Comparison of ENCODE assay signal across 19 cellular contexts in the genomic region with DNA sequence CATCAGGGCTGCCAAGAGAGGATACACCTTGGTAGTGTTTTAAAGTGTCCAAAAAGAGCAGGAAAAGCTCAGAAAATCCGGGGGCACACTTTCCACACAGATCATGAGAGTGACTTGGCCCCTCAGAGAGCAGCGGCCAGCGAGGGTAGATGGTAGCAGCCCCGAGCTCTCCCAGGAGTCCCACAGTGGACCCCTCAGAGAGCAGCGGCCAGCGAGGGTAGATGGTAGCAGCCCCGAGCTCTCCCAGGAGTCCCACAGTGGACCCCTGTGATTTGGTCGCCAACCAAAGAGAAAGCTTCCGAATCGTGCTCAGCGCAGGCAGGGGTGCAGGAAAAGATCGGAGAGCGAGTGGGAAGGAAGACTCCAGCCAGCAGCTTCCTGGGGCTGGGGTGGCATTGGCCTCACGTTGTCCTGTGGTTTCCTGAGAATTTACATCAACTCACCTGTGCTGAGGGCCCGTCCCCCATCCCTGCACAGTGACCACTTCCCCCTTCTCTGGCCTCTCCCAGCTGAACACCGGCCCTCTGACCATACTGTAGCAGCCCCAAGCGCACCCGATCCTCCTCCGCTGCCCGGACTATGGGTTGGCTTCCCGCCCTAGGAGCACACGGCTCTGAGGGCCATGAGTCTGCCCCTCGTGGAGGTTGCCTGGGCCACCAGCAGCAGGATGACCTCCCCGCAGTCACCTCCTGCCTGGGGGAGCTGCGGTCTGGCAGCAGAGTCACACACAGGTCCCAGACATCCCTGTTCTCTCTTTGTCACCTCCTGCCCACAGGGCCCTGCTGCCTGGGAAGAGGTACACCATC. TPM values are rescaled to one million over a fixed set of nuclear protein-coding genes. Genes with fewer than 3 reads are reported as not detected.
DNase-seq lines count a peak whose midpoint lies in the region; ATAC-seq, FAIRE-seq and TF ChIP-seq lines count a peak whose summit lies in the region.
"Had no signal": no experiment of that assay in that cellular context is flagged by ENCODE, and none has a peak within 500 bp of the region (broad histone marks: within the 10 kb centered on the region; RNA-seq: fewer than 3 reads in every experiment).

No MANE protein-coding gene starts in this region.

- no peak overlapping the region for H2AFZ ChIP-seq in SK-N-SH (ENCODE audit: low read depth)

- no peak for TF ChIP-seq CTCF in SK-N-SH (IDR thresholded peaks at IDR 0.05)
- no peak for TF ChIP-seq CTCF in kidney (IDR thresholded peaks at IDR 0.05; ENCODE audit: borderline replicate concordance, extremely low read depth, insufficient read depth)
- no peak for TF ChIP-seq CTCF in sigmoid colon (IDR thresholded peaks at IDR 0.05)

- CTCF ChIA-PET in SK-N-SH (lab: Yijun Ruan, JAX): interaction anchor here (0.6 to 2.8 kb wide), 3 partner anchors 10 to 217 kb away, joined by 3 to 11 read pairs (median 9); no protein-coding TSS in a partner anchor

- H3K9ac ChIP-seq in SK-N-SH: no peak overlapping the region
- H3K9ac ChIP-seq in kidney (ENCODE audit: low read length in 2 of 2): no peak overlapping the region

- no peak overlapping the region for H3K4me2 ChIP-seq in SK-N-SH

- H3K4me3 ChIP-seq in SK-N-SH (ENCODE audit: low read depth in 2 of 2, low read length in 1 of 2) (no peak overlapping the region), kidney (ENCODE audit: low read length in 2 of 2) (no peak overlapping the region), sigmoid colon (no peak overlapping the region)
- H3K4me3 ChIP-seq: Peyer's patch had no signal

- TF ChIP-seq EP300 in SK-N-SH (IDR thresholded peaks at IDR 0.05; ENCODE audit: borderline replicate concordance in 1 of 2, low read depth in 1 of 2, low read length in 1 of 2) (no peak), sigmoid colon (IDR thresholded peaks at IDR 0.05) (no peak)

- intact Hi-C loops in kidney (cut with DNase I) (loop anchor here (10.0 kb wide), 1 partner anchor 214 kb away; no protein-coding TSS in a partner anchor), sigmoid colon (cut with DNase I) (no loop called here)

- FAIRE-seq in kidney (lab: Jason Lieb, UNC): no peak
- FAIRE-seq: G401.6 had no signal

- no peak for TF ChIP-seq RAD21 in SK-N-SH (IDR thresholded peaks at IDR 0.05; ENCODE audit: low read length)

- no peak overlapping the region for H3K27ac ChIP-seq in SK-N-SH (ENCODE audit: low read depth in 2 of 2, low read length in 1 of 2)
- no peak overlapping the region for H3K27ac ChIP-seq in kidney (ENCODE audit: low read depth in 2 of 2, low read length in 2 of 2)
- no peak overlapping the region for H3K27ac ChIP-seq in sigmoid colon
- H3K27ac ChIP-seq: 22Rv1, Peyer's patch had no signal

- H3K36me3 ChIP-seq in SK-N-SH (replicated peaks in 1 of 2; ENCODE audit: control insufficient read depth in 1 of 2, insufficient read depth in 2 of 2, low read length in 1 of 2): no peaks in the 10 kb centered on the region
- H3K36me3 ChIP-seq in kidney (ENCODE audit: control insufficient read depth in 1 of 2, insufficient read depth in 2 of 2, low read length in 2 of 2): no peaks in the 10 kb centered on the region
- no peaks in the 10 kb centered on the region for H3K36me3 ChIP-seq in sigmoid colon

- H4K20me1 ChIP-seq in SK-N-SH (ENCODE audit: insufficient read depth): no peaks in the 10 kb centered on the region

- H3K9me2 ChIP-seq in SK-N-SH: no peaks in the 10 kb centered on the region

- no peaks in the 10 kb centered on the region for H3K27me3 ChIP-seq in SK-N-SH (ENCODE audit: insufficient read depth)
- H3K27me3 ChIP-seq in sigmoid colon: peaks cover 4 to 54% (median 32%) of the 10 kb centered on the region in 3 donors
- H3K27me3 ChIP-seq: Peyer's patch had no signal

- TF ChIP-seq POLR2A in sigmoid colon (IDR thresholded peaks at IDR 0.05): no peak

- H3K4me1 ChIP-seq in SK-N-SH (ENCODE audit: control insufficient read depth in 1 of 2, insufficient read depth in 2 of 2, low read depth in 1 of 2, low read length in 1 of 2) (no peaks in the 10 kb centered on the region; a peak in 1 of 4 replicates), kidney (ENCODE audit: control insufficient read depth in 1 of 2, insufficient read depth in 1 of 2, low read depth in 1 of 2, low read length in 2 of 2) (peaks cover 0 to 2% of the 10 kb centered on the region in 2 donors), sigmoid colon (peaks cover 0 to 9% (median 1%) of the 10 kb centered on the region in 4 donors)
- H3K4me1 ChIP-seq: Caco-2 had no signal

- no peaks in the 10 kb centered on the region for H3F3A ChIP-seq in SK-N-SH (replicated peaks; ENCODE audit: insufficient read depth)

- ATAC-seq in SK-N-SH treated with all-trans-retinoic acid at 6 μM for 48 hours: no peak
- ATAC-seq in GM19452 (IDR thresholded peaks at IDR 0.05; ENCODE audit: unreplicated experiment): no peak
- ATAC-seq in GM21381 (IDR thresholded peaks at IDR 0.05; ENCODE audit: unreplicated experiment): no peak
- ATAC-seq in HG03175 (IDR thresholded peaks at IDR 0.05; ENCODE audit: unreplicated experiment): no peak
- ATAC-seq: HCT116 had no signal

- WGBS in SK-N-SH (ENCODE audit: low lambda C conversion rate): 67% methylated on average over 21 of the region's 25 CpGs
- WGBS in sigmoid colon, 2 donors: 80 to 85% methylated on average over 25 of the region's 25 CpGs

- H3K79me2 ChIP-seq in SK-N-SH (ENCODE audit: insufficient read depth): no peaks in the 10 kb centered on the region

- DNase-seq in SK-N-SH (peak; percentile 36), GM03348 (ENCODE audit: low spot score) (peak; percentile 5), kidney (peak; percentile 57), sigmoid colon (peak; percentile 62)
- DNase-seq: Caco-2; KBM-7; NCI-H1105; NCI-H2081 treated with DMSO at 0.1 percent for 48 hours; NCI-H510A; NCI-H748 treated with DMSO at 0.1 percent for 48 hours; NK-92 treated with Interleukin-12 subunit alpha and Interleukin-12 subunit beta, amount 100 ng/mL, for 24 hours had no signal

- H3K9me3 ChIP-seq in SK-N-SH (no peaks in the 10 kb centered on the region), kidney (ENCODE audit: control insufficient read depth in 1 of 2, low read length in 2 of 2) (no peaks in the 10 kb centered on the region), sigmoid colon (no peaks in the 10 kb centered on the region)
- H3K9me3 ChIP-seq: Caco-2, Peyer's patch had no signal

- POLR2A ChIA-PET in SK-N-SH (lab: Yijun Ruan, JAX): no interaction called here

TF ChIP-seq in SK-N-SH, 30 proteins besides CTCF, POLR2A, EP300 and RAD21 (continues in another document):
- TF ChIP-seq GABPA (IDR thresholded peaks at IDR 0.05; ENCODE audit: low read depth) (no peak), MXI1 (IDR thresholded peaks at IDR 0.05; ENCODE audit: low read depth, low read length) (no peak), FOSL2 (IDR thresholded peaks at IDR 0.05; ENCODE audit: borderline replicate concordance, low read depth) (no peak), TCF12 (IDR thresholded peaks at IDR 0.05) (no peak), RCOR1 (IDR thresholded peaks at IDR 0.05; ENCODE audit: low read length) (no peak), FOXM1 (IDR thresholded peaks at IDR 0.05; ENCODE audit: low read depth) (no peak), GATA2 (CRISPR knock-in tag; IDR thresholded peaks at IDR 0.05) (no peak)
- TF ChIP-seq, protein P1, sequence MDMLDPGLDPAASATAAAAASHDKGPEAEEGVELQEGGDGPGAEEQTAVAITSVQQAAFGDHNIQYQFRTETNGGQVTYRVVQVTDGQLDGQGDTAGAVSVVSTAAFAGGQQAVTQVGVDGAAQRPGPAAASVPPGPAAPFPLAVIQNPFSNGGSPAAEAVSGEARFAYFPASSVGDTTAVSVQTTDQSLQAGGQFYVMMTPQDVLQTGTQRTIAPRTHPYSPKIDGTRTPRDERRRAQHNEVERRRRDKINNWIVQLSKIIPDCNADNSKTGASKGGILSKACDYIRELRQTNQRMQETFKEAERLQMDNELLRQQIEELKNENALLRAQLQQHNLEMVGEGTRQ (IDR thresholded peaks at IDR 0.05; ENCODE audit: borderline replicate concordance, low read depth, low read length): no peak
- TF ChIP-seq, protein P2, sequence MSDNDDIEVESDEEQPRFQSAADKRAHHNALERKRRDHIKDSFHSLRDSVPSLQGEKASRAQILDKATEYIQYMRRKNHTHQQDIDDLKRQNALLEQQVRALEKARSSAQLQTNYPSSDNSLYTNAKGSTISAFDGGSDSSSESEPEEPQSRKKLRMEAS (IDR thresholded peaks at IDR 0.05; ENCODE audit: low read depth): no peak

TF ChIP-seq in SK-N-SH treated with all-trans-retinoic acid at 6 μM for 48 hours, 23 proteins besides CTCF, POLR2A, EP300 and RAD21:
- no peak for TF ChIP-seq ISL1 (CRISPR knock-in tag; IDR thresholded peaks at IDR 0.05)
- TF ChIP-seq BACH2 (CRISPR knock-in tag; IDR thresholded peaks at IDR 0.05; ENCODE audit: borderline replicate concordance): no peak
- TF ChIP-seq ESRRG (CRISPR knock-in tag; IDR thresholded peaks at IDR 0.05): no peak
- no peak for TF ChIP-seq ZC3H10 (CRISPR knock-in tag; IDR thresholded peaks at IDR 0.05)

RNA-seq across cellular contexts. Expression of a gene that starts 33.7 kb away (rescaled TPM):
- polyA plus RNA-seq in SK-N-SH (2012; rRNA removed): 31.0 and 43.3 TPM in 2 replicates
- polyA plus RNA-seq in SK-N-SH (2012; cell fraction: cytosol; rRNA removed): 26.0 and 28.3 TPM in 2 replicates
- 117 and 148 TPM in 2 replicates for polyA plus RNA-seq in SK-N-SH (2012; cell fraction: nucleus; rRNA removed)
- total RNA-seq in kidney: 41.5 TPM
- 24.3 TPM for polyA plus RNA-seq in kidney (ENCODE audit: insufficient read depth, low read depth, low replicate concordance)
- 10 to 100 TPM; 18.9 to 47.9 (median 33.2) TPM for total RNA-seq in sigmoid colon
- polyA plus RNA-seq in sigmoid colon: 10 to 100 TPM; 27.0 to 40.2 (median 29.1) TPM

Comparison
In these comparisons a context has a peak if more than half of its experiments do, and no peak if none do; other contexts are left out.
1. DNase-seq: peak in every context shown above with its lines; median percentile 62 in sigmoid colon; 57 in kidney; 36 in SK-N-SH; 5 in GM03348.